Comparison of ENCODE assay signal across 9 cellular contexts in the genomic region with DNA sequence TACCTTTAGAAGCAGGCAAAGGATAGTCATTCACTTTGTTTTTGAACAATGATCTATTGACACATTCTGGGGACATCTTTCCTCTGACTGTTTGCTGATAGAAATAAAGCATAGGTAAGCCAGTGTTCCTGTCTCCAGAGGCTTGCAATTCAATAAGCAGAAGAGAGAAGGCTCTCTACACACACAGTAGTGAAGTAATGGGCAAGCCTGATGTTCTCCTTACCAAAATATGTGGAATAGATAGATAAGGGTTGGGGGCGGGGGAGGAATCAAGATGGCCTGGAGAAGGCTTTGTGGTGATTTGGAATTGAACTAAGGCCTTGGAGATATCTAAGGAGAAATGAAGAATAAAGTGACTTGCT. TPM values are rescaled to one million over a fixed set of nuclear protein-coding genes. Genes with fewer than 3 reads are reported as not detected.
DNase-seq lines count a peak whose midpoint lies in the region; ATAC-seq, FAIRE-seq and TF ChIP-seq lines count a peak whose summit lies in the region.
"Had no signal": no experiment of that assay in that cellular context is flagged by ENCODE, and none has a peak within 500 bp of the region (broad histone marks: within the 10 kb centered on the region; RNA-seq: fewer than 3 reads in every experiment).

No MANE protein-coding gene starts in this region.

- no peaks in the 10 kb centered on the region for H3K9me1 ChIP-seq in keratinocyte (ENCODE audit: control insufficient read depth, extremely low read depth, insufficient read depth, low read length)

- H3K36me3 ChIP-seq in keratinocyte (ENCODE audit: control insufficient read depth in 2 of 2, extremely low read depth in 1 of 2, insufficient read depth in 2 of 2, low read length in 2 of 2): no peaks in the 10 kb centered on the region
- H3K36me3 ChIP-seq in upper lobe of right lung: no peaks in the 10 kb centered on the region

- H3K27me3 ChIP-seq in keratinocyte (ENCODE audit: control insufficient read depth, extremely low read depth, insufficient read depth, low read length) (no peaks in the 10 kb centered on the region), upper lobe of right lung (no peaks in the 10 kb centered on the region)

- no peaks in the 10 kb centered on the region for H4K20me1 ChIP-seq in keratinocyte (ENCODE audit: control insufficient read depth, extremely low read depth, insufficient read depth, low read length)

- CTCF ChIA-PET in activated CD4-positive, alpha-beta memory T cell treated with anti-CD3 and anti-CD28 coated beads for 36 hours (lab: Charles Lee): interaction anchor here (1.2 to 4.4 kb wide), 8 partner anchors 8 to 130 kb away, joined by 3 to 40 read pairs (median 7); partner anchors contain the start of genes EFHC1, MCM3 and PAQR8

- peaks cover 88% of the 10 kb centered on the region for H3K4me1 Mint-ChIP-seq in activated naive CD4-positive, alpha-beta T cell treated with anti-CD3 and anti-CD28 coated beads, Interleukin-2, amount 50 U/mL, for 24 hours
- peaks cover 82% of the 10 kb centered on the region for H3K4me1 Mint-ChIP-seq in activated CD4-positive, alpha-beta memory T cell treated with anti-CD3 and anti-CD28 coated beads for 36 hours (ENCODE audit: low read depth)

- H3K36me3 Mint-ChIP-seq in activated naive CD4-positive, alpha-beta T cell treated with anti-CD3 and anti-CD28 coated beads, Interleukin-2, amount 50 U/mL, for 24 hours: peaks cover 13% of the 10 kb centered on the region
- H3K36me3 Mint-ChIP-seq in activated CD4-positive, alpha-beta memory T cell treated with anti-CD3 and anti-CD28 coated beads for 36 hours: no peaks in the 10 kb centered on the region

- ATAC-seq in upper lobe of right lung: peak; percentile 12

- H3K27ac ChIP-seq in keratinocyte (ENCODE audit: control insufficient read depth, insufficient read depth, low read length): no peak overlapping the region
- peak overlapping the region; percentile 53 for H3K27ac ChIP-seq in upper lobe of right lung

- H3K9ac ChIP-seq in keratinocyte (ENCODE audit: control insufficient read depth, extremely low read depth, insufficient read depth, low read length): no peak overlapping the region

- H3K4me1 ChIP-seq in keratinocyte (ENCODE audit: control insufficient read depth, extremely low read depth, insufficient read depth, low read length) (peaks cover 25% of the 10 kb centered on the region), upper lobe of right lung (peaks cover 12% of the 10 kb centered on the region)

- TF ChIP-seq CTCF in keratinocyte (optimal IDR thresholded peaks at IDR 0.05 in 1 of 3, IDR thresholded peaks at IDR 0.05 in 1 of 3, conservative IDR thresholded peaks at IDR 0.05 in 1 of 3; ENCODE audit: extremely low read depth in 1 of 3, insufficient read depth in 2 of 3, low read length in 3 of 3) (no peak), upper lobe of right lung (IDR thresholded peaks at IDR 0.05) (no peak)

- intact Hi-C loops in activated CD4-positive, alpha-beta memory T cell treated with anti-CD3 and anti-CD28 coated beads for 36 hours (cut with micrococcal nuclease): no loop called here
- intact Hi-C loops in upper lobe of right lung (cut with DNase I): no loop called here

- POLR2A ChIA-PET in activated CD4-positive, alpha-beta memory T cell treated with anti-CD3 and anti-CD28 coated beads for 36 hours (lab: Charles Lee): interaction anchor here (1.1 to 2.2 kb wide), 3 partner anchors 12 to 106 kb away, joined by 4 to 22 read pairs (median 5); partner anchors contain the start of gene PAQR8

- no peaks in the 10 kb centered on the region for H3K27me3 Mint-ChIP-seq in activated naive CD4-positive, alpha-beta T cell treated with anti-CD3 and anti-CD28 coated beads, Interleukin-2, amount 50 U/mL, for 24 hours
- H3K27me3 Mint-ChIP-seq in activated CD4-positive, alpha-beta memory T cell treated with anti-CD3 and anti-CD28 coated beads for 36 hours: no peaks in the 10 kb centered on the region

- no peak overlapping the region for H3K4me3 ChIP-seq in keratinocyte (ENCODE audit: control insufficient read depth in 2 of 3, extremely low read depth in 1 of 3, insufficient read depth in 2 of 3, low read depth in 1 of 3, low read length in 3 of 3)
- H3K4me3 ChIP-seq in upper lobe of right lung: no peak overlapping the region

- H3K9me3 ChIP-seq in keratinocyte (ENCODE audit: control insufficient read depth, low read depth, low read length) (no peaks in the 10 kb centered on the region), upper lobe of right lung (no peaks in the 10 kb centered on the region)

- no peak for DNase-seq in activated naive CD4-positive, alpha-beta T cell (lab: John Stamatoyannopoulos, UW)
- no peak for DNase-seq in activated CD4-positive, alpha-beta memory T cell treated with anti-CD3 and anti-CD28 coated beads for 36 hours
- DNase-seq in keratinocyte (ENCODE audit: low read depth, low spot score): no peak
- DNase-seq in upper lobe of right lung: no peak
- no peak for DNase-seq in putamen (ENCODE audit: low spot score)
- DNase-seq in mucosa of gallbladder (ENCODE audit: low spot score): no peak
- DNase-seq in cerebellum (ENCODE audit: low spot score): no peak

- no peaks in the 10 kb centered on the region for H3K79me2 ChIP-seq in keratinocyte (ENCODE audit: control insufficient read depth, insufficient read depth, low read length)

- H3K27ac Mint-ChIP-seq in activated naive CD4-positive, alpha-beta T cell treated with anti-CD3 and anti-CD28 coated beads, Interleukin-2, amount 50 U/mL, for 24 hours: peak overlapping the region; percentile 96
- peak overlapping the region; percentile 42 for H3K27ac Mint-ChIP-seq in activated CD4-positive, alpha-beta memory T cell treated with anti-CD3 and anti-CD28 coated beads for 36 hours

- no peaks in the 10 kb centered on the region for H3K9me3 Mint-ChIP-seq in activated naive CD4-positive, alpha-beta T cell treated with anti-CD3 and anti-CD28 coated beads, Interleukin-2, amount 50 U/mL, for 24 hours
- H3K9me3 Mint-ChIP-seq in activated CD4-positive, alpha-beta memory T cell treated with anti-CD3 and anti-CD28 coated beads for 36 hours: peaks cover 5% of the 10 kb centered on the region

- peak overlapping the region; percentile 78 for H3K4me3 Mint-ChIP-seq in activated naive CD4-positive, alpha-beta T cell treated with anti-CD3 and anti-CD28 coated beads, Interleukin-2, amount 50 U/mL, for 24 hours
- H3K4me3 Mint-ChIP-seq in activated CD4-positive, alpha-beta memory T cell treated with anti-CD3 and anti-CD28 coated beads for 36 hours: peak overlapping the region; percentile 47
- H3K4me3 Mint-ChIP-seq: CD14-positive monocyte had no signal

- no peak overlapping the region for H2AFZ ChIP-seq in keratinocyte (ENCODE audit: control insufficient read depth, low read length)

- FAIRE-seq in keratinocyte (lab: Jason Lieb, UNC): no peak

- dilution Hi-C loops in keratinocyte (cut with MboI; ENCODE audit: extremely low pct_ligation_motif_present, low sequenced_read_pairs): no loop called here

- H3K4me2 ChIP-seq in keratinocyte (ENCODE audit: control insufficient read depth, extremely low read depth, insufficient read depth, low read depth, low read length): peak overlapping the region; percentile 76

RNA-seq across cellular contexts. Expression of gene PAQR8, which starts 27.3 kb away (rescaled TPM):
- total RNA-seq in activated CD4-positive, alpha-beta memory T cell treated with anti-CD3 and anti-CD28 coated beads for 36 hours: 10 to 100 TPM; 11.2 to 12.2 TPM
- polyA plus RNA-seq in keratinocyte: 0.80 to 1.6 TPM (median 1.3 TPM) in 3 replicates
- polyA plus RNA-seq in keratinocyte (2011; ENCODE audit: low read depth): 0.14 TPM
- polyA plus RNA-seq in keratinocyte (2011; cell fraction: cytosol; rRNA removed): 0.69 and 0.71 TPM in 2 replicates
- 1.1 and 1.3 TPM in 2 replicates for polyA plus RNA-seq in keratinocyte (2011; cell fraction: nucleus; rRNA removed)
- polyA plus RNA-seq in keratinocyte (2012; ENCODE audit: low replicate concordance): 0.41 and 1.4 TPM in 2 replicates
- polyA minus RNA-seq in keratinocyte: 1.5 to 2.4 TPM (median 1.6 TPM) in 3 replicates
- 3.6 TPM for polyA minus RNA-seq in keratinocyte (2011; cell fraction: cytosol; rRNA and poly(A)+ RNA removed)
- polyA minus RNA-seq in keratinocyte (2011; cell fraction: nucleus; rRNA and poly(A)+ RNA removed): 1.4 and 1.6 TPM in 2 replicates
- total RNA-seq in upper lobe of right lung (5.8 TPM), mucosa of gallbladder (23.2 TPM), cerebellum (20.6 TPM)

RNA-seq across cellular contexts. Expression of gene EFHC1, which starts 30.9 kb away (rescaled TPM):
- total RNA-seq in activated CD4-positive, alpha-beta memory T cell treated with anti-CD3 and anti-CD28 coated beads for 36 hours: 1 to 10 TPM; 1.9 to 3.1 TPM
- 9.6 to 20.5 TPM (median 15.8 TPM) in 3 replicates for polyA plus RNA-seq in keratinocyte
- polyA plus RNA-seq in keratinocyte (2011; ENCODE audit: low read depth): 3.1 TPM
- polyA plus RNA-seq in keratinocyte (2011; cell fraction: cytosol; rRNA removed): 4.4 and 9.1 TPM in 2 replicates
- 49.8 and 56.3 TPM in 2 replicates for polyA plus RNA-seq in keratinocyte (2011; cell fraction: nucleus; rRNA removed)
- polyA plus RNA-seq in keratinocyte (2012; ENCODE audit: low replicate concordance): 7.2 and 14.2 TPM in 2 replicates
- polyA minus RNA-seq in keratinocyte: 7.5 to 10.6 TPM (median 9.5 TPM) in 3 replicates
- polyA minus RNA-seq in keratinocyte (2011; cell fraction: cytosol; rRNA and poly(A)+ RNA removed): 5.8 TPM
- polyA minus RNA-seq in keratinocyte (2011; cell fraction: nucleus; rRNA and poly(A)+ RNA removed): 8.0 and 16.5 TPM in 2 replicates
- 16.8 TPM for total RNA-seq in upper lobe of right lung
- 27.8 TPM for total RNA-seq in mucosa of gallbladder
- 55.2 TPM for total RNA-seq in cerebellum
